ENCODE assay signal across 17 cellular contexts in the genomic region with DNA sequence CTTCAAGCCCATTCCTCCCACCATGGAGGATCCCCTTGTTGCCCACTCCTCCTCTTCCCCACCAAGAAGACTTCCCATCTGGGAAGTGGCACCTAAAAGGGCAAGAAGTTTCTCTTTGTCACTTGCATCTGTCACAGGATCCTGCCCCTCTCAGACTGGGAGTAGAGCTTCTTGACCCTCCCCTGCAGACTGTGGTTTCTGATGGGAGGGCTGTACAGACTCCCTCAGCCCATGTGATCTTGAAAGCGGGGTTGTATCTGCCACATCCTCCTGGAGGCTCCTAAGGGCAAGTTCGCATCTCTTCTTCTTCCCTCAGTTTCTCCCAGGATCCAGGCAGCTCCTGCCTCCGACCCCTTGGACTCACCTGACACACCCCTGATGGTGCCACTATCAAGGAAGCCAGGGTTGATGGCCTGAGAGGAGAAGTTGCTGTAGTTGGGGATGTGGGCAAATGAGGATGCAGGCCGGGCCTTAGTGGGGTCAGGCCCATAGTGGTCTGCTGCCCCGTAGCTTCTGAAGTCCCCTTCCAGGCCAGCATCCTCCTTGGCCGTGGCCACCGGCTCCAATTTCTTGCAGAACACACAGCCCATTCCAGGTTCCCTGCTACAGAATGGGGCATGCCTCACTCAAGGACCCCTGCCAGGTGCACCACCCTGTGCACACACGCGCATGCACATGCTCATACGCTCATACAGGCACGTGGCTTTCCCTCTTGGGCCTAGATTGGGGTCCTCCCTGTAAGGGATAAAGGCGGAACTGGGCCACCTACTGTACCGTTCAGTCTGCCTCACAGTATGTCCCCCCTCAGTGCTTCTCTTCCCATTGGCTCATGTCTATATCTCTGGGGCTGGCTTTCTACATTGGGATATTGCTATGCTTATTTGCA. TPM values are rescaled to one million over a fixed set of nuclear protein-coding genes. Genes with fewer than 3 reads are reported as not detected.
A peak's percentile ranks its signal among the peaks of the same experiment; 100 is the strongest.
DNase-seq lines count a peak whose midpoint lies in the region; ATAC-seq and TF ChIP-seq lines count a peak whose summit lies in the region.
"Had no signal": no experiment of that assay in that cellular context is flagged by ENCODE, and none has a peak within 500 bp of the region (broad histone marks: within the 10 kb centered on the region; RNA-seq: fewer than 3 reads in every experiment).

No MANE protein-coding gene starts in this region.

- H3K4me1 ChIP-seq in testis = peaks cover 5% of the 10 kb centered on the region

- no peaks in the 10 kb centered on the region for H3K27me3 ChIP-seq in testis

- 84 to 89% (median 85%) methylated on average over 13 of the region's 13 CpGs for WGBS in adipose tissue, 3 donors
- 91 to 97% methylated on average over 11 to 13 of the region's 13 CpGs for WGBS in testis, 2 donors

- ATAC-seq in HG03175 (IDR thresholded peaks at IDR 0.05; ENCODE audit: unreplicated experiment) = no peak
- ATAC-seq in HG02571 (IDR thresholded peaks at IDR 0.05; ENCODE audit: unreplicated experiment) = no peak
- ATAC-seq: sciatic nerve had no signal

- no peaks in the 10 kb centered on the region for H3K27me3 Mint-ChIP-seq in activated naive CD8-positive, alpha-beta T cell
- H3K27me3 Mint-ChIP-seq in activated naive CD8-positive, alpha-beta T cell treated with anti-CD3 and anti-CD28 coated beads for 36 hours = no peaks in the 10 kb centered on the region
- H3K27me3 Mint-ChIP-seq: activated T-helper 17 cell treated with anti-CD3 and anti-CD28 coated beads, Interleukin-2, amount 50 U/mL, for 72 hours had no signal

- TF ChIP-seq CTCF in testis (IDR thresholded peaks at IDR 0.05) = no peak

- no peaks in the 10 kb centered on the region for H3K36me3 Mint-ChIP-seq in activated naive CD8-positive, alpha-beta T cell
- no peaks in the 10 kb centered on the region for H3K36me3 Mint-ChIP-seq in activated naive CD8-positive, alpha-beta T cell treated with anti-CD3 and anti-CD28 coated beads for 36 hours

- H3K9me3 ChIP-seq in KOPT-K1 (ENCODE audit: insufficient read depth, low read length, poor library complexity, severe bottlenecking) (no peaks in the 10 kb centered on the region), testis (no peaks in the 10 kb centered on the region)

- H3K4me3 Mint-ChIP-seq in activated naive CD8-positive, alpha-beta T cell = no peak overlapping the region
- H3K4me3 Mint-ChIP-seq in activated naive CD8-positive, alpha-beta T cell treated with anti-CD3 and anti-CD28 coated beads for 36 hours = no peak overlapping the region
- H3K4me3 Mint-ChIP-seq: activated T-helper 17 cell treated with anti-CD3 and anti-CD28 coated beads, Interleukin-2, amount 50 U/mL, for 72 hours had no signal

- DNase-seq in activated naive CD8-positive, alpha-beta T cell treated with anti-CD3 and anti-CD28 coated beads for 36 hours = no peak
- DNase-seq in NCI-H526 treated with DMSO at 0.1 percent for 48 hours (lab: John Stamatoyannopoulos, UW) (no peak), testis (no peak)
- DNase-seq: amygdala; effector CD4-positive, alpha-beta T cell; NCI-H2171; RPMI8226; stimulated activated CD4-positive, alpha-beta T cell treated with anti-CD3 and anti-CD28 coated beads, Interleukin-2, amount 100 ng/mL, for 24 hours; WERI-Rb-1 had no signal

- no peaks in the 10 kb centered on the region for H3K9me3 Mint-ChIP-seq in activated naive CD8-positive, alpha-beta T cell (ENCODE audit: low read depth)
- H3K9me3 Mint-ChIP-seq in activated naive CD8-positive, alpha-beta T cell treated with anti-CD3 and anti-CD28 coated beads for 36 hours = no peaks in the 10 kb centered on the region
- H3K9me3 Mint-ChIP-seq: activated T-helper 17 cell treated with anti-CD3 and anti-CD28 coated beads, Interleukin-2, amount 50 U/mL, for 72 hours had no signal

- peak overlapping the region; percentile 69 for H3K27ac ChIP-seq in KOPT-K1 (ENCODE audit: low read depth, low read length, poor library complexity, severe bottlenecking)
- H3K27ac ChIP-seq in adipose tissue (ENCODE audit: low read depth, low read length) = peak overlapping the region; percentile 29
- H3K27ac ChIP-seq in testis = no peak overlapping the region
- H3K27ac ChIP-seq: WERI-Rb-1 had no signal

- no peak for TF ChIP-seq POLR2A in testis (IDR thresholded peaks at IDR 0.05)

- peaks cover 25% of the 10 kb centered on the region for H3K4me1 Mint-ChIP-seq in activated naive CD8-positive, alpha-beta T cell (ENCODE audit: low read depth)
- H3K4me1 Mint-ChIP-seq in activated naive CD8-positive, alpha-beta T cell treated with anti-CD3 and anti-CD28 coated beads for 36 hours = peaks cover 24% of the 10 kb centered on the region

- H3K27ac Mint-ChIP-seq in activated naive CD8-positive, alpha-beta T cell = peak overlapping the region; percentile 46
- no peak overlapping the region for H3K27ac Mint-ChIP-seq in activated naive CD8-positive, alpha-beta T cell treated with anti-CD3 and anti-CD28 coated beads for 36 hours
- H3K27ac Mint-ChIP-seq: activated T-helper 17 cell treated with anti-CD3 and anti-CD28 coated beads, Interleukin-2, amount 50 U/mL, for 72 hours had no signal

- H3K36me3 ChIP-seq in KOPT-K1 (ENCODE audit: insufficient read depth, low read length) (no peaks in the 10 kb centered on the region), testis (ENCODE audit: low read depth, missing control alignments) (no peaks in the 10 kb centered on the region)
- H3K36me3 ChIP-seq: WERI-Rb-1 had no signal

- H3K4me3 ChIP-seq in testis = no peak overlapping the region

- intact Hi-C loops in testis (cut with DNase I; ENCODE audit: low total_unique reads) = no loop called here

RNA-seq across cellular contexts. Expression of a gene that starts 11.4 kb away (rescaled TPM):
- total RNA-seq in activated naive CD8-positive, alpha-beta T cell treated with anti-CD3 and anti-CD28 coated beads for 36 hours = under 1 TPM; 0.30 to 0.35 TPM
- polyA plus RNA-seq in adipose tissue (10 to 100 TPM in 2 of 3 donors, 1 to 10 TPM in 1; 4.2 to 39.8 (median 33.9) TPM), testis (ENCODE audit: insufficient read depth, low read depth, low replicate concordance) (5.2 TPM)
- total RNA-seq in testis = 10 to 100 TPM in 1 of 2 donors, 1 to 10 TPM in 1; 10.0 to 10.2 TPM
- polyA plus RNA-seq: AG04450 had no signal

RNA-seq across cellular contexts. Expression of a gene that starts 19.6 kb away (rescaled TPM):
- total RNA-seq in activated naive CD8-positive, alpha-beta T cell treated with anti-CD3 and anti-CD28 coated beads for 36 hours = 10 to 100 TPM; 10.0 to 12.0 TPM
- polyA plus RNA-seq in adipose tissue (10 to 100 TPM in 1 of 3 donors, 1 to 10 TPM in 2; 8.6 to 12.6 (median 9.0) TPM), testis (ENCODE audit: insufficient read depth, low read depth, low replicate concordance) (32.5 TPM)
- 10 to 100 TPM; 73.7 to 86.8 TPM for total RNA-seq in testis

RNA-seq across cellular contexts. Expression of a gene that starts 48.4 kb away (rescaled TPM):
- total RNA-seq in activated naive CD8-positive, alpha-beta T cell treated with anti-CD3 and anti-CD28 coated beads for 36 hours = 10 to 100 TPM; 57.7 to 64.5 TPM
- polyA plus RNA-seq in adipose tissue = 100 to 1,000 TPM in 1 of 3 donors, 10 to 100 TPM in 2; 46.7 to 115 (median 52.2) TPM
- total RNA-seq in testis = 100 to 1,000 TPM; 120 to 288 TPM
- 88.9 TPM for polyA plus RNA-seq in testis (ENCODE audit: insufficient read depth, low read depth, low replicate concordance)

Comparison
In these comparisons a context has a peak if more than half of its experiments do, and no peak if none do; other contexts are left out.
1. H3K27ac ChIP-seq: peak in KOPT-K1 (single experiment) and adipose tissue (single experiment); none in testis (0 of 2).
2. RNA of a gene that starts 11.4 kb away (total RNA-seq): 10.0 to 10.2 TPM in testis; 0.30 to 0.35 TPM in activated naive CD8-positive, alpha-beta T cell treated with anti-CD3 and anti-CD28 coated beads for 36 hours; every median in the first group is over 4 times any median in the second.
3. RNA of a gene that starts 19.6 kb away (total RNA-seq): 73.7 to 86.8 TPM in testis; 10.0 to 12.0 TPM in activated naive CD8-positive, alpha-beta T cell treated with anti-CD3 and anti-CD28 coated beads for 36 hours; every median in the first group is over 4 times any median in the second.